ENCODE assay signal across 1 cellular context in the genomic region with DNA sequence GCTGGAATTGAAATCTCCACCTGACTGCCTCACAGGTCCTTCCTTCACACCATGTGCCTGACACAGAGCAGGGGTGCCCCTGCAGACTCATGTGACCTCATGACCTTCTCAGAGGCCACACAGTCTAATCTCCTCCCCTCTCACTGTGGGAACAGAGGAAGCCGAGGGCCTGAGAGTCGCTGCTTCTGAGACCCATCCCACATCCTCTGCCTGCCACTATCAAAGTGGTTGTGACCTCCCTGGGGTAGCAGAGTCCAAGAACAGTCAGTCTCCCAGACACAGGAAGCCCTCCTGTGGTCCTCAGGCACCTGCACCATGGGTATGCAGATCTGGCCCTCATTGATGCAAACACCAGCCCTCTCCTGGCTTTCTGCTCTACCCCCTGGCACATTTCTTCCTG.
TF ChIP-seq lines count a peak whose summit lies in the region.

No MANE protein-coding gene starts in this region.

TF ChIP-seq in HepG2, 621 proteins besides CTCF, POLR2A, EP300 and RAD21 (continued from another document and continues in another):
- TF ChIP-seq TFE3 (CRISPR knock-in tag; IDR thresholded peaks at IDR 0.05): no peak
- TF ChIP-seq CEBPZ (IDR thresholded peaks at IDR 0.05; ENCODE audit: low read length): no peak
- TF ChIP-seq TBL1XR1 (IDR thresholded peaks at IDR 0.05; ENCODE audit: borderline replicate concordance, low read length, partially characterized antibody): no peak
- TF ChIP-seq SNAI1 (CRISPR knock-in tag; IDR thresholded peaks at IDR 0.05; ENCODE audit: borderline replicate concordance): no peak
- TF ChIP-seq, protein P1, sequence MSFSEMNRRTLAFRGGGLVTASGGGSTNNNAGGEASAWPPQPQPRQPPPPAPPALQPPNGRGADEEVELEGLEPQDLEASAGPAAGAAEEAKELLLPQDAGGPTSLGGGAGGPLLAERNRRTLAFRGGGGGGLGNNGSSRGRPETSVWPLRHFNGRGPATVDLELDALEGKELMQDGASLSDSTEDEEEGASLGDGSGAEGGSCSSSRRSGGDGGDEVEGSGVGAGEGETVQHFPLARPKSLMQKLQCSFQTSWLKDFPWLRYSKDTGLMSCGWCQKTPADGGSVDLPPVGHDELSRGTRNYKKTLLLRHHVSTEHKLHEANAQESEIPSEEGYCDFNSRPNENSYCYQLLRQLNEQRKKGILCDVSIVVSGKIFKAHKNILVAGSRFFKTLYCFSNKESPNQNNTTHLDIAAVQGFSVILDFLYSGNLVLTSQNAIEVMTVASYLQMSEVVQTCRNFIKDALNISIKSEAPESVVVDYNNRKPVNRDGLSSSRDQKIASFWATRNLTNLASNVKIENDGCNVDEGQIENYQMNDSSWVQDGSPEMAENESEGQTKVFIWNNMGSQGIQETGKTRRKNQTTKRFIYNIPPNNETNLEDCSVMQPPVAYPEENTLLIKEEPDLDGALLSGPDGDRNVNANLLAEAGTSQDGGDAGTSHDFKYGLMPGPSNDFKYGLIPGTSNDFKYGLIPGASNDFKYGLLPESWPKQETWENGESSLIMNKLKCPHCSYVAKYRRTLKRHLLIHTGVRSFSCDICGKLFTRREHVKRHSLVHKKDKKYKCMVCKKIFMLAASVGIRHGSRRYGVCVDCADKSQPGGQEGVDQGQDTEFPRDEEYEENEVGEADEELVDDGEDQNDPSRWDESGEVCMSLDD (CRISPR knock-in tag; IDR thresholded peaks at IDR 0.05; ENCODE audit: borderline replicate concordance): no peak
- TF ChIP-seq CREB3 (CRISPR knock-in tag; IDR thresholded peaks at IDR 0.05): no peak
- TF ChIP-seq RARA (CRISPR knock-in tag; IDR thresholded peaks at IDR 0.05): peak; percentile 53
- TF ChIP-seq ZHX1 (CRISPR knock-in tag; IDR thresholded peaks at IDR 0.05; ENCODE audit: low read depth): no peak
- TF ChIP-seq IKZF4 (CRISPR knock-in tag; IDR thresholded peaks at IDR 0.05; ENCODE audit: borderline replicate concordance, low read depth, not compliant biosample characterization): no peak
- TF ChIP-seq ZNF556 (CRISPR knock-in tag; IDR thresholded peaks at IDR 0.05; ENCODE audit: borderline replicate concordance): no peak
- no peak for TF ChIP-seq ARID3A (IDR thresholded peaks at IDR 0.05; ENCODE audit: low read depth, low read length)
- TF ChIP-seq, protein P2, sequence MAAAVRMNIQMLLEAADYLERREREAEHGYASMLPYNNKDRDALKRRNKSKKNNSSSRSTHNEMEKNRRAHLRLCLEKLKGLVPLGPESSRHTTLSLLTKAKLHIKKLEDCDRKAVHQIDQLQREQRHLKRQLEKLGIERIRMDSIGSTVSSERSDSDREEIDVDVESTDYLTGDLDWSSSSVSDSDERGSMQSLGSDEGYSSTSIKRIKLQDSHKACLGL (CRISPR knock-in tag; IDR thresholded peaks at IDR 0.05): no peak
- TF ChIP-seq, protein P3, sequence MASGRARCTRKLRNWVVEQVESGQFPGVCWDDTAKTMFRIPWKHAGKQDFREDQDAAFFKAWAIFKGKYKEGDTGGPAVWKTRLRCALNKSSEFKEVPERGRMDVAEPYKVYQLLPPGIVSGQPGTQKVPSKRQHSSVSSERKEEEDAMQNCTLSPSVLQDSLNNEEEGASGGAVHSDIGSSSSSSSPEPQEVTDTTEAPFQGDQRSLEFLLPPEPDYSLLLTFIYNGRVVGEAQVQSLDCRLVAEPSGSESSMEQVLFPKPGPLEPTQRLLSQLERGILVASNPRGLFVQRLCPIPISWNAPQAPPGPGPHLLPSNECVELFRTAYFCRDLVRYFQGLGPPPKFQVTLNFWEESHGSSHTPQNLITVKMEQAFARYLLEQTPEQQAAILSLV (CRISPR knock-in tag; IDR thresholded peaks at IDR 0.05; ENCODE audit: borderline replicate concordance): no peak
- TF ChIP-seq ZFX (CRISPR knock-in tag; IDR thresholded peaks at IDR 0.05; ENCODE audit: low read depth): peak; percentile 25; the same call in 1 of the 2 replicates
- TF ChIP-seq NFYB (CRISPR knock-in tag; IDR thresholded peaks at IDR 0.05): no peak
- TF ChIP-seq NFE2L2 (IDR thresholded peaks at IDR 0.05; ENCODE audit: low read length): no peak
- TF ChIP-seq EZH2 (conservative IDR thresholded peaks at IDR 0.05; ENCODE audit: low read depth, low read length): no peak
- peak; percentile 75; the same call in 1 of the 2 replicates for TF ChIP-seq SP5 (CRISPR knock-in tag; IDR thresholded peaks at IDR 0.05; ENCODE audit: borderline replicate concordance, low read depth)
- no peak for TF ChIP-seq ZNF878 (CRISPR knock-in tag; IDR thresholded peaks at IDR 0.05)
- TF ChIP-seq ZNF777 (CRISPR knock-in tag; IDR thresholded peaks at IDR 0.05): no peak
- TF ChIP-seq ZNF543 (CRISPR knock-in tag; IDR thresholded peaks at IDR 0.05): no peak
- no peak for TF ChIP-seq IRF1 (CRISPR knock-in tag; IDR thresholded peaks at IDR 0.05; ENCODE audit: low read depth)
- no peak for TF ChIP-seq ZNF614 (CRISPR knock-in tag; IDR thresholded peaks at IDR 0.05; ENCODE audit: borderline replicate concordance)
- no peak for TF ChIP-seq SOX6 (IDR thresholded peaks at IDR 0.05)
- peak; percentile 45; the same call in 1 of the 2 replicates for TF ChIP-seq SOX6 (CRISPR knock-in tag; IDR thresholded peaks at IDR 0.05)
- TF ChIP-seq BCL6 (CRISPR knock-in tag; IDR thresholded peaks at IDR 0.05): peak; percentile 26; the same call in 1 of the 2 replicates
- peak; percentile 22; the same call in 1 of the 2 replicates for TF ChIP-seq DPF2 (CRISPR knock-in tag; IDR thresholded peaks at IDR 0.05; ENCODE audit: borderline replicate concordance, low read depth)
- TF ChIP-seq, protein P4, sequence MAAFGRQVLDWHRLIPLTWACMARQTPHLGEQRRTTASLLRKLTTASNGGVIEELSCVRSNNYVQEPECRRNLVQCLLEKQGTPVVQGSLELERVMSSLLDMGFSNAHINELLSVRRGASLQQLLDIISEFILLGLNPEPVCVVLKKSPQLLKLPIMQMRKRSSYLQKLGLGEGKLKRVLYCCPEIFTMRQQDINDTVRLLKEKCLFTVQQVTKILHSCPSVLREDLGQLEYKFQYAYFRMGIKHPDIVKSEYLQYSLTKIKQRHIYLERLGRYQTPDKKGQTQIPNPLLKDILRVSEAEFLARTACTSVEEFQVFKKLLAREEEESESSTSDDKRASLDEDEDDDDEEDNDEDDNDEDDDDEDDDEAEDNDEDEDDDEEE (CRISPR knock-in tag; IDR thresholded peaks at IDR 0.05): no peak
- no peak for TF ChIP-seq ZGPAT (CRISPR knock-in tag; IDR thresholded peaks at IDR 0.05)
- TF ChIP-seq ZNF530 (CRISPR knock-in tag; IDR thresholded peaks at IDR 0.05; ENCODE audit: low read depth): no peak
- TF ChIP-seq HDAC2 (CRISPR knock-in tag; IDR thresholded peaks at IDR 0.05): peak; percentile 46; the same call in 1 of the 2 replicates
- peak; percentile 41; the same call in 1 of the 2 replicates for TF ChIP-seq MED1 (CRISPR knock-in tag; IDR thresholded peaks at IDR 0.05)
- no peak for TF ChIP-seq ZNF737 (CRISPR knock-in tag; IDR thresholded peaks at IDR 0.05; ENCODE audit: borderline replicate concordance)
- TF ChIP-seq, protein P5, sequence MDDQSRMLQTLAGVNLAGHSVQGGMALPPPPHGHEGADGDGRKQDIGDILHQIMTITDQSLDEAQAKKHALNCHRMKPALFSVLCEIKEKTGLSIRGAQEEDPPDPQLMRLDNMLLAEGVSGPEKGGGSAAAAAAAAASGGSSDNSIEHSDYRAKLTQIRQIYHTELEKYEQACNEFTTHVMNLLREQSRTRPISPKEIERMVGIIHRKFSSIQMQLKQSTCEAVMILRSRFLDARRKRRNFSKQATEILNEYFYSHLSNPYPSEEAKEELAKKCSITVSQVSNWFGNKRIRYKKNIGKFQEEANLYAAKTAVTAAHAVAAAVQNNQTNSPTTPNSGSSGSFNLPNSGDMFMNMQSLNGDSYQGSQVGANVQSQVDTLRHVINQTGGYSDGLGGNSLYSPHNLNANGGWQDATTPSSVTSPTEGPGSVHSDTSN (CRISPR knock-in tag; IDR thresholded peaks at IDR 0.05; ENCODE audit: borderline replicate concordance): no peak
- no peak for TF ChIP-seq ARNT2 (CRISPR knock-in tag; IDR thresholded peaks at IDR 0.05; ENCODE audit: low read depth)
- no peak for TF ChIP-seq NAIF1 (CRISPR knock-in tag; IDR thresholded peaks at IDR 0.05; ENCODE audit: borderline replicate concordance)
- TF ChIP-seq ZNF292 (CRISPR knock-in tag; IDR thresholded peaks at IDR 0.05; ENCODE audit: borderline replicate concordance, low read depth): no peak
